ENCODE assay signal across 8 cellular contexts in genomic region chr1:172746091-172746949, GRCh38.
DNase-seq lines count a peak whose midpoint lies in the region; ATAC-seq and TF ChIP-seq lines count a peak whose summit lies in the region.

No MANE protein-coding gene starts in this region.

- no peak for TF ChIP-seq CTCF in nephron progenitor cell (IDR thresholded peaks at IDR 0.05)

- H3K9me3 Mint-ChIP-seq in naive thymus-derived CD8-positive, alpha-beta T cell, result peaks cover 0 to 5% (median 0%) of the 10 kb centered on the region in 9 donors
- H3K9me3 Mint-ChIP-seq in nephron progenitor cell, result no peaks in the 10 kb centered on the region

- DNase-seq in DMS53 (lab: John Stamatoyannopoulos, UW), result peak; percentile 87
- DNase-seq in SKM-1 (lab: John Stamatoyannopoulos, UW; ENCODE audit: unreplicated experiment), result peak; percentile 86
- DNase-seq in effector CD4-positive, alpha-beta T cell, result peak; percentile 21
- peak in 9 of 10 donors; percentile 14 to 75 (median 63) for DNase-seq in naive thymus-derived CD8-positive, alpha-beta T cell
- no peak for DNase-seq in NCI-H1436 (lab: John Stamatoyannopoulos, UW)
- DNase-seq in nephron progenitor cell, result no peak

- peaks cover 0 to 3% (median 0%) of the 10 kb centered on the region in 5 donors for H3K27me3 Mint-ChIP-seq in naive thymus-derived CD8-positive, alpha-beta T cell
- peaks cover 9% of the 10 kb centered on the region for H3K27me3 Mint-ChIP-seq in nephron progenitor cell (ENCODE audit: low read depth, poor library complexity)

- peak overlapping the region; percentile 53 to 85 (median 66) for H3K4me3 Mint-ChIP-seq in naive thymus-derived CD8-positive, alpha-beta T cell
- no peak overlapping the region for H3K4me3 Mint-ChIP-seq in nephron progenitor cell

- POLR2A ChIA-PET in naive thymus-derived CD8-positive, alpha-beta T cell (lab: Charles Lee), result interaction anchor here (0.5 to 1.3 kb wide), 7 partner anchors 94 to 1078 kb away, joined by 3 to 6 read pairs (median 4); partner anchors contain the start of genes CENPL and DARS2

- ATAC-seq in GM19438 (IDR thresholded peaks at IDR 0.05; ENCODE audit: low read depth, unreplicated experiment), result peak; percentile 88
- peak; percentile 76 for ATAC-seq in HG03439 (IDR thresholded peaks at IDR 0.05; ENCODE audit: unreplicated experiment)
- peak; percentile 84 to 86 for ATAC-seq in naive thymus-derived CD8-positive, alpha-beta T cell

- peaks cover 36 to 67% (median 53%) of the 10 kb centered on the region in 4 donors for H3K4me1 Mint-ChIP-seq in naive thymus-derived CD8-positive, alpha-beta T cell
- no peaks in the 10 kb centered on the region for H3K4me1 Mint-ChIP-seq in nephron progenitor cell

- H3K27ac Mint-ChIP-seq in naive thymus-derived CD8-positive, alpha-beta T cell, result peak overlapping the region; percentile 42 to 92 (median 84)
- no peak overlapping the region for H3K27ac Mint-ChIP-seq in nephron progenitor cell

- no peaks in the 10 kb centered on the region for H3K36me3 Mint-ChIP-seq in naive thymus-derived CD8-positive, alpha-beta T cell
- no peaks in the 10 kb centered on the region for H3K36me3 Mint-ChIP-seq in nephron progenitor cell (ENCODE audit: low read depth)

Comparison
In these comparisons a context has a peak if more than half of its experiments do, and no peak if none do; other contexts are left out.
1. DNase-seq: peak in DMS53 (single experiment), SKM-1 (single experiment), effector CD4-positive, alpha-beta T cell (single experiment) and naive thymus-derived CD8-positive, alpha-beta T cell (9 of 10); none in NCI-H1436 (single experiment) and nephron progenitor cell (single experiment).
2. Peak in every context shown above with its lines, with median percentiles within 50 percentile points of each other: ATAC-seq.